Comparison of ENCODE assay signal across 8 cellular contexts in the genomic region with DNA sequence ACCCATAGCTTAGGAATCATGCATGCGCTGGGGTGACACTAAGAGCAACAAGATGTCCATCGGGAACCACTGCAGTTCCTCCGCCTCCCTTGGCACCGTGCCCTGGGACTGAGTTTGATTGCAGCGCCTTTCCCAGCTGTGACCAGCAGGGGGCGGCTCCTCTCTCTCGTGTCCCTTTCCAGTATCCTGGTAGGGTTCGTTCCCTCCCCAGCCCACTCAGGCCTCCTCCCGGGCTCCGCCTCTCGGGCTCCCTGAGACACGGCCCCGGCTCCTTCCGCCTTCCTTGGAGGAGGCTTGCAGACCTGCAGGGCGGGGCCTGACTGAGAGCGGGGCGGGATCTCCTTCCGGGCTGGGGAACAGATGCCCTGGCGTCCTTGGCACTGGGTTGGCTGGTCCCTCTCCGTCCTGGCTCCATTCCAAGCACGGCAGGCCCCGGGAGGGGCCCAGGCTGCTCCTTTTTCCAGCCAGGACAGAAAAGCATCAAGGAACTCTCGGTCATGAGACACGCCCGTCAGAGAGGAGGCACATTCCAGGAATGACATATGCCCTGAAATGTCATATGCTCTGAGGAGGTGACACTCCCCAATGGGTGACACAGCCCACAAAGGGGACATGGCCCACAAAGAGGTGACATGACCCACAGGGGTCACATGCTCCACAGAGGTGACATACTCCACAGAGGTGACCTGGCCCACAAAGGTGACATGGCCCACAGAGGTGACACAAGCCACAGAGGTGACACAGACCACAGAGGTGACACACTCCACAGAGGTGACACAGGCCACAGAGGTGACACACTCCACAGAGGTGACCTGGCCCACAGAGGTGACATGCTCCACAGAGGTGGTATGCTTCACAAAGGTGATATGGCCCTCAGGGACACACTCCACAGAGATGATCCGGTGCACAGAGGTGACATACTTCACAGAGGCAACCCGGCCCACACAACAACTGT.
A peak's percentile ranks its signal among the peaks of the same experiment; 100 is the strongest.
DNase-seq lines count a peak whose midpoint lies in the region; ATAC-seq, FAIRE-seq and TF ChIP-seq lines count a peak whose summit lies in the region.

No MANE protein-coding gene starts in this region.

- POLR2A ChIA-PET in H1 (lab: Charles Lee; ENCODE audit: partially characterized antibody) = no interaction called here

- H4K5ac ChIP-seq in H1 (ENCODE audit: insufficient read length, low read depth, low read length) = no peak overlapping the region

- DNase-seq in ELF-1 (ENCODE audit: low read depth, low spot score) (peak; percentile 99), HK-2 (ENCODE audit: unreplicated experiment) (peak; percentile 97), NOMO-1 (lab: John Stamatoyannopoulos, UW; ENCODE audit: unreplicated experiment in 2 of 2) (peak; percentile 65 to 71), H1 (ENCODE audit: low read depth in 1 of 2, low spot score in 2 of 2) (peak; percentile 96 to 99), medulla oblongata (ENCODE audit: extremely low spot score) (peak; percentile 94)
- DNase-seq in activated CD8-positive, alpha-beta memory T cell treated with anti-CD3 and anti-CD28 coated beads for 48 hours (ENCODE audit: low read depth in 2 of 3, low spot score in 2 of 3) = peak; percentile 47 to 76 (median 66)
- DNase-seq in stimulated activated CD4-positive, alpha-beta T cell treated with anti-CD3 and anti-CD28 coated beads, TNF-alpha, amount 100 ng/mL, for 48 hours (ENCODE audit: low read depth in 3 of 3) = peak; percentile 61 to 75 (median 67)

- H3K4me2 ChIP-seq in H1 (ENCODE audit: insufficient read depth in 1 of 2, low read depth in 2 of 2, low read length in 2 of 2) = peak overlapping the region in 1 of 2 experiments; percentile 60; a peak in 3 of 4 replicates

- H3K4ac ChIP-seq in H1 (replicated peaks; ENCODE audit: insufficient read length, low read depth, low read length) = no peak overlapping the region

- no peaks in the 10 kb centered on the region for H3K79me1 ChIP-seq in H1 (ENCODE audit: low read depth, low read length)

- H2BK5ac ChIP-seq in H1 (ENCODE audit: low read depth, low read length) = peak overlapping the region; percentile 12; the same call in 1 of the 2 replicates

- no peak overlapping the region for H3K14ac ChIP-seq in H1 (ENCODE audit: insufficient read length)

- H2BK20ac ChIP-seq in H1 (ENCODE audit: low read length) = 0 out of 2 replicates have a peak overlapping the region, but pooled peaks have one; percentile 52

- peak overlapping the region in 1 of 4 experiments; percentile 38; a peak in 3 of 8 replicates for H3K4me3 ChIP-seq in H1 (ENCODE audit: extremely low read depth in 1 of 4, insufficient read depth in 2 of 4, low read depth in 3 of 4, low read length in 4 of 4)

- H3K27ac ChIP-seq in H1 (ENCODE audit: low read depth, low read length) = no peak overlapping the region

- H2AFZ ChIP-seq in H1 (ENCODE audit: low read length) = peak overlapping the region; percentile 84

- FAIRE-seq in H1 (lab: Jason Lieb, UNC) = no peak

- CTCF ChIA-PET in H1 (lab: Charles Lee; ENCODE audit: partially characterized antibody) = interaction anchor here (0.7 to 1.9 kb wide), 24 partner anchors 8 to 479 kb away, joined by 3 to 10 read pairs (median 4); no protein-coding TSS in a partner anchor

- H3K56ac ChIP-seq in H1 (replicated peaks; ENCODE audit: insufficient read length, low read depth, low read length) = no peak overlapping the region

- ATAC-seq in GM19023 (IDR thresholded peaks at IDR 0.05; ENCODE audit: unreplicated experiment) = no peak

- no peaks in the 10 kb centered on the region for H3K9me3 ChIP-seq in H1 (ENCODE audit: insufficient read depth in 2 of 2, low read depth in 1 of 2, low read length in 1 of 2)

- no peak overlapping the region for H3K9ac ChIP-seq in H1 (replicated peaks in 1 of 4; ENCODE audit: extremely low read depth in 1 of 4, low read depth in 3 of 4, low read length in 3 of 4)

- H3K27me3 ChIP-seq in H1 (replicated peaks in 1 of 4; ENCODE audit: control insufficient read depth in 3 of 4, extremely low read depth in 1 of 4, insufficient read depth in 3 of 4, low read length in 3 of 4) = peaks cover 0 to 2% (median 0%) of the 10 kb centered on the region in 4 experiments; a peak in 2 of 7 replicates

- H3K23me2 ChIP-seq in H1 (ENCODE audit: low read depth, low read length) = no peaks in the 10 kb centered on the region

- 25% methylated on average over 25 of the region's 27 CpGs; no CpG with 5 or more reads in 1 of the 2 experiments for WGBS in H1 (ENCODE audit: extremely low coverage in 1 of 2, insufficient coverage in 1 of 2, insufficient read length in 1 of 2, insufficient replicate concordance in 2 of 2, low coverage in 1 of 2, low lambda C conversion rate in 2 of 2, missing lambda C conversion rate in 1 of 2), 2 experiments

- peak; percentile 80 to 86 for TF ChIP-seq RAD21 in H1 (IDR thresholded peaks at IDR 0.05 in 1 of 2, conservative IDR thresholded peaks at IDR 0.05 in 1 of 2; ENCODE audit: low read depth in 2 of 2, low read length in 2 of 2)

- H3K23ac ChIP-seq in H1 (ENCODE audit: insufficient read length) = no peak overlapping the region

- peak; percentile 92 to 98 (median 96) for TF ChIP-seq CTCF in H1 (IDR thresholded peaks at IDR 0.05; ENCODE audit: control extremely low read depth in 1 of 3, insufficient read depth in 1 of 3, low read depth in 1 of 3, low read length in 3 of 3)

- H2AK5ac ChIP-seq in H1 (ENCODE audit: low read depth, low read length) = no peak overlapping the region

- H3K36me3 ChIP-seq in H1 (ENCODE audit: control insufficient read depth in 2 of 4, insufficient read depth in 4 of 4, low read length in 3 of 4) = no peaks in the 10 kb centered on the region

- peak overlapping the region; percentile 19; the same call in 1 of the 2 replicates for H3K18ac ChIP-seq in H1 (ENCODE audit: extremely low read depth, low read length)

- TF ChIP-seq EP300 in H1 (IDR thresholded peaks at IDR 0.05; ENCODE audit: borderline replicate concordance in 1 of 2, low read depth in 2 of 2, low read length in 2 of 2) = no peak

- no peak for TF ChIP-seq POLR2A in H1 (IDR thresholded peaks at IDR 0.05; ENCODE audit: control extremely low read depth in 1 of 2, low read depth in 2 of 2, low read length in 2 of 2)

- no peaks in the 10 kb centered on the region for H3K79me2 ChIP-seq in H1 (ENCODE audit: control insufficient read depth in 1 of 2, insufficient read depth in 2 of 2, low read length in 2 of 2)

- no peak overlapping the region; the same call in 1 of the 2 replicates for H2BK12ac ChIP-seq in H1 (ENCODE audit: low read depth, low read length)

- H2BK15ac ChIP-seq in H1 (ENCODE audit: low read length) = 0 out of 2 replicates have a peak overlapping the region, but pooled peaks have one; percentile 62

- no peak overlapping the region for H2BK120ac ChIP-seq in H1 (replicated peaks; ENCODE audit: low read depth, low read length)

- H4K91ac ChIP-seq in H1 (replicated peaks; ENCODE audit: insufficient read length, low read length) = no peak overlapping the region

- no peaks in the 10 kb centered on the region for H4K20me1 ChIP-seq in H1 (replicated peaks in 1 of 2; ENCODE audit: control insufficient read depth in 1 of 2, insufficient read depth in 2 of 2, low read length in 2 of 2)

- H4K8ac ChIP-seq in H1 (ENCODE audit: extremely low read depth, insufficient read depth, low read length) = no peak overlapping the region

- peaks cover 0 to 8% (median 2%) of the 10 kb centered on the region in 4 experiments; a peak in 2 of 7 replicates for H3K4me1 ChIP-seq in H1 (replicated peaks in 1 of 4; ENCODE audit: control insufficient read depth in 3 of 4, insufficient read depth in 4 of 4, low read length in 3 of 4)

TF ChIP-seq in H1, 55 proteins besides CTCF, POLR2A, EP300 and RAD21 (continues in another document):
- no peak for TF ChIP-seq KDM5A (IDR thresholded peaks at IDR 0.05; ENCODE audit: low read length)
- peak; percentile 61; the same call in 1 of the 2 replicates for TF ChIP-seq BACH1 (IDR thresholded peaks at IDR 0.05; ENCODE audit: low read length)
- peak; percentile 63; the same call in 1 of the 2 replicates for TF ChIP-seq TEAD4 (IDR thresholded peaks at IDR 0.05; ENCODE audit: low read depth, low read length)
- no peak for TF ChIP-seq GTF2F1 (IDR thresholded peaks at IDR 0.05; ENCODE audit: borderline replicate concordance, low read depth, low read length)
- TF ChIP-seq, protein P1, sequence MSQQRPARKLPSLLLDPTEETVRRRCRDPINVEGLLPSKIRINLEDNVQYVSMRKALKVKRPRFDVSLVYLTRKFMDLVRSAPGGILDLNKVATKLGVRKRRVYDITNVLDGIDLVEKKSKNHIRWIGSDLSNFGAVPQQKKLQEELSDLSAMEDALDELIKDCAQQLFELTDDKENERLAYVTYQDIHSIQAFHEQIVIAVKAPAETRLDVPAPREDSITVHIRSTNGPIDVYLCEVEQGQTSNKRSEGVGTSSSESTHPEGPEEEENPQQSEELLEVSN (IDR thresholded peaks at IDR 0.05) = no peak
- TF ChIP-seq GABPA (IDR thresholded peaks at IDR 0.05; ENCODE audit: borderline replicate concordance, insufficient read depth, low read length) = no peak
